Comparison of ENCODE assay signal across 9 cellular contexts in genomic region chr6:114830515-114830914, GRCh38.
"Had no signal": no experiment of that assay in that cellular context is flagged by ENCODE, and none has a peak within 500 bp of the region (broad histone marks: within the 10 kb centered on the region; RNA-seq: fewer than 3 reads in every experiment).

No MANE protein-coding gene starts in this region.

- H2AFZ ChIP-seq: GM23248, GM23338 had no signal

- H3K9me3 ChIP-seq: HAP-1 had no signal

- H3K4me1 ChIP-seq: HAP-1 had no signal

- H3K4me2 ChIP-seq: GM23338 had no signal

- ATAC-seq: GM23338, HCT116 had no signal

- DNase-seq: GM23248, GOT3, H7, H9, HCEC 1CT, HFFc6 had no signal

- H3K27ac ChIP-seq: GM23248 had no signal

- H3K36me3 ChIP-seq: HAP-1 had no signal

- H3K9ac ChIP-seq: GM23248 had no signal

- H3K4me3 ChIP-seq: GM23248, GM23338, HAP-1 had no signal
